In the genomic region with DNA sequence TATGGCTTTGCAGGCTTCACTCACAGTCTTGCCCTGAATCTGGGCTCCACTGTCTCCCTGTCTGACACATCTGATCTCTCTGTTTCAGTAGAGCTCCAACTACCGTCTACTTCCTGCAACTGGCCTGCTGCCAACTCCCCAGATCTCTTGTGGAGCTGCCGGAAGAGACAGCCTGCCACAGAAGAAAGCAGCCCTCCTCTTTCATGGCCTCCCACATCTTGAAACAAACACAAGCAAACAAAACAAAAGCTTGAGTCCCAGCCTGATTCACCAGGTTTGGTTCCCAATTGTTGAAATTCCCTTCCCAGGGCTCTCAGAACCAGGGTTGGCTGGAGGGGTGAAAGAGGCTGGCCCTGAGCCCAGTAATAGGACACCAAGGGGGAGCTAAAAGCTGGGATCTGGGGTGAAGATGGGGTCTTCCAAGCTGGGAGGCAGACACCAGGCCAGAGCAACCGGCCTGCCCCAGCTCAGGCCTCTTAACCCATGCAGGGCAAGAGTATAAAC, we compare ENCODE assay signal across 8 cellular contexts. TPM values are rescaled to one million over a fixed set of nuclear protein-coding genes. Genes with fewer than 3 reads are reported as not detected.
DNase-seq lines count a peak whose midpoint lies in the region; ATAC-seq lines count a peak whose summit lies in the region.

No MANE protein-coding gene starts in this region.

- peak; percentile 82 for DNase-seq in GM23248
- DNase-seq in NCI-H460 (ENCODE audit: extremely low read depth, low read depth): peak; percentile 13
- peak; percentile 64 to 70 for DNase-seq in activated CD4-positive, alpha-beta T cell treated with anti-CD3 and anti-CD28 coated beads, Interleukin-2, amount 50 U/mL, for 4 hours
- DNase-seq in dermis blood vessel endothelial cell: peak; percentile 83
- peak; percentile 85 for DNase-seq in medulla oblongata (ENCODE audit: extremely low spot score)
- peak; percentile 32 to 70 (median 54) for DNase-seq in stimulated activated CD4-positive, alpha-beta T cell treated with anti-CD3 and anti-CD28 coated beads, TNF-alpha, amount 100 ng/mL, for 24 hours (ENCODE audit: low read depth in 3 of 3)

- ATAC-seq in GM21825 (IDR thresholded peaks at IDR 0.05; ENCODE audit: unreplicated experiment): no peak
- ATAC-seq in GM21737 (IDR thresholded peaks at IDR 0.05; ENCODE audit: unreplicated experiment): no peak

- WGBS in GM23248 (ENCODE audit: low coverage in 1 of 2, low lambda C conversion rate in 2 of 2, missing lambda C conversion rate in 2 of 2), 2 experiments: 20 to 22% methylated on average over 3 of the region's 3 CpGs

- no peaks in the 10 kb centered on the region for H3K9me2 ChIP-seq in GM23248 (ENCODE audit: insufficient read depth)

- no peaks in the 10 kb centered on the region for H3K27me3 ChIP-seq in GM23248 (replicated peaks; ENCODE audit: insufficient read depth)

- in situ Hi-C loops in GM23248 (cut with MboI): no loop called here

- H3K36me3 ChIP-seq in GM23248 (ENCODE audit: low read depth): no peaks in the 10 kb centered on the region

- no peaks in the 10 kb centered on the region for H3K4me1 ChIP-seq in GM23248 (ENCODE audit: insufficient read depth)

- H3K9ac ChIP-seq in GM23248: no peak overlapping the region

- no peaks in the 10 kb centered on the region for H4K20me1 ChIP-seq in GM23248 (ENCODE audit: insufficient read depth)

- peak overlapping the region; percentile 76 for H2AFZ ChIP-seq in GM23248

- no peaks in the 10 kb centered on the region for H3K79me2 ChIP-seq in GM23248 (ENCODE audit: insufficient read depth)

- 0 out of 2 replicates have a peak, but pooled peaks cover 7% of the 10 kb centered on the region for H3F3A ChIP-seq in GM23248 (ENCODE audit: insufficient read depth)

- no peak overlapping the region for H3K4me2 ChIP-seq in GM23248 (ENCODE audit: unreplicated experiment)

- no peak overlapping the region for H3K4me3 ChIP-seq in GM23248

- no peak overlapping the region for H3K27ac ChIP-seq in GM23248

- no peaks in the 10 kb centered on the region for H3K9me3 ChIP-seq in GM23248 (ENCODE audit: low read depth)

RNA-seq across cellular contexts. Expression of a gene that starts 55.3 kb away (rescaled TPM):
- 41.1 and 41.8 TPM in 2 replicates for total RNA-seq in GM23248 (2014; rRNA removed; shearing (Covaris generic))
- 40.9 and 42.1 TPM in 2 replicates for polyA plus RNA-seq in GM23248 (2016; fragmentation: Nextera tagmentation; extraction: Ambion mirVana)
- total RNA-seq in NCI-H460 (2014; rRNA removed; shearing (Covaris generic)): 29.6 and 33.0 TPM in 2 replicates
- polyA plus RNA-seq in NCI-H460 (2014; cell fraction: nucleus; rRNA removed): 72.5 and 90.5 TPM in 2 replicates
- 0.68 and 0.79 TPM in 2 replicates for total RNA-seq in dermis blood vessel endothelial cell

Comparison
In these comparisons a context has a peak if more than half of its experiments do, and no peak if none do; other contexts are left out.
1. DNase-seq: peak in every context shown above with its lines; median percentile 85 in medulla oblongata; 83 in dermis blood vessel endothelial cell; 82 in GM23248; 67 in activated CD4-positive, alpha-beta T cell treated with anti-CD3 and anti-CD28 coated beads, Interleukin-2, amount 50 U/mL, for 4 hours; 54 in stimulated activated CD4-positive, alpha-beta T cell treated with anti-CD3 and anti-CD28 coated beads, TNF-alpha, amount 100 ng/mL, for 24 hours; 13 in NCI-H460.
2. RNA of a gene that starts 55.3 kb away (total RNA-seq): 41.1 to 41.8 TPM in GM23248 and 29.6 to 33.0 TPM in NCI-H460; 0.68 to 0.79 TPM in dermis blood vessel endothelial cell; every median in the first group is over 10 times any median in the second.